8 cellular contexts compared by ENCODE assay signal in genomic region chr16:10828851-10829331, GRCh38. TPM values are rescaled to one million over a fixed set of nuclear protein-coding genes. Genes with fewer than 3 reads are reported as not detected.
DNase-seq lines count a peak whose midpoint lies in the region; ATAC-seq and TF ChIP-seq lines count a peak whose summit lies in the region.

No MANE protein-coding gene starts in this region.

- H3K4me3 ChIP-seq in mammary epithelial cell (replicated peaks in 1 of 3; ENCODE audit: insufficient read depth in 1 of 3, low read depth in 2 of 3, low read length in 3 of 3): peak overlapping the region in 1 of 3 experiments; percentile 6

- H3K4me2 ChIP-seq in mammary epithelial cell (ENCODE audit: insufficient read depth, low read depth, low read length) (peak overlapping the region; percentile 76), H9 (ENCODE audit: insufficient read depth, insufficient read length, low read length) (no peak overlapping the region)

- H3K4me1 Mint-ChIP-seq in stimulated activated naive B cell treated with anti-CD40 and anti-IgM and Interleukin-4, amounts not matched to agents 10 μg/mL and 1 μg/mL and 100 μg/mL, for 72 hours: peaks cover 34 to 61% of the 10 kb centered on the region in 2 donors
- H3K4me1 Mint-ChIP-seq in H9: peaks cover 0 to 6% of the 10 kb centered on the region in 2 experiments; a peak in 2 of 4 replicates

- H2AFZ ChIP-seq in mammary epithelial cell (ENCODE audit: low read depth, low read length) (peak overlapping the region; percentile 79), H9 (ENCODE audit: low read length) (no peak overlapping the region)

- H3K4me1 ChIP-seq in mammary epithelial cell (ENCODE audit: insufficient read depth, low read length): peaks cover 20% of the 10 kb centered on the region
- H3K4me1 ChIP-seq in H9 (ENCODE audit: insufficient read depth, low read length): no peaks in the 10 kb centered on the region

- in situ Hi-C loops in mammary epithelial cell (cut with MboI; ENCODE audit: low sequenced_read_pairs in 2 of 2): no loop called here

- H3K9ac ChIP-seq in mammary epithelial cell (ENCODE audit: insufficient read depth, low read length) (no peak overlapping the region), H9 (ENCODE audit: extremely low read depth, insufficient read length, low read length) (no peak overlapping the region)

- H3K4ac ChIP-seq in H9 (ENCODE audit: low read depth, low read length): no peak overlapping the region

- H4K5ac ChIP-seq in H9 (ENCODE audit: insufficient read length, low read depth, low read length): no peak overlapping the region

- H2BK12ac ChIP-seq in H9 (ENCODE audit: insufficient read length, low read depth, low read length): no peak overlapping the region

- no peaks in the 10 kb centered on the region for H3K36me3 Mint-ChIP-seq in stimulated activated naive B cell treated with anti-CD40 and anti-IgM and Interleukin-4, amounts not matched to agents 10 μg/mL and 1 μg/mL and 100 μg/mL, for 72 hours
- H3K36me3 Mint-ChIP-seq in H9 (ENCODE audit: insufficient read depth in 1 of 3, low read depth in 3 of 3): no peaks in the 10 kb centered on the region

- no peak overlapping the region for H2BK120ac ChIP-seq in H9 (ENCODE audit: low read depth, low read length, poor library complexity, severe bottlenecking)

- no peaks in the 10 kb centered on the region for H4K20me1 ChIP-seq in mammary epithelial cell (ENCODE audit: insufficient read depth, low read length)
- no peaks in the 10 kb centered on the region for H4K20me1 ChIP-seq in H9 (ENCODE audit: control insufficient read depth, insufficient read depth, insufficient read length)

- H3K9me3 Mint-ChIP-seq in stimulated activated naive B cell treated with anti-CD40 and anti-IgM and Interleukin-4, amounts not matched to agents 10 μg/mL and 1 μg/mL and 100 μg/mL, for 72 hours: no peaks in the 10 kb centered on the region
- H3K9me3 Mint-ChIP-seq in H9: no peaks in the 10 kb centered on the region

- peak; percentile 68 for DNase-seq in LHCN-M2 (ENCODE audit: low read depth)
- DNase-seq in mammary epithelial cell: peak; percentile 73
- peak; percentile 78 for DNase-seq in kidney tubule cell (ENCODE audit: low spot score)
- no peak for DNase-seq in stimulated activated naive B cell treated with anti-CD40 and anti-IgM and Interleukin-4, amounts not matched to agents 10 μg/mL and 1 μg/mL and 100 μg/mL, for 72 hours
- no peak for DNase-seq in NCI-H1930 (lab: John Stamatoyannopoulos, UW)
- no peak for DNase-seq in H9
- DNase-seq in SKM-1 treated with dmso at 0.1 percent for 144 hours (lab: John Stamatoyannopoulos, UW; ENCODE audit: unreplicated experiment): no peak

- H3K14ac ChIP-seq in H9 (ENCODE audit: insufficient read depth, low read length): no peak overlapping the region

- no peak overlapping the region for H4K91ac ChIP-seq in H9 (ENCODE audit: insufficient read length, low read depth, low read length)

- intact Hi-C loops in mammary epithelial cell (cut with micrococcal nuclease): loop anchor here (2.0 to 10.0 kb wide), 2 partner anchors 32 to 86 kb away; no protein-coding TSS in a partner anchor

- no peak overlapping the region for H2BK15ac ChIP-seq in H9 (ENCODE audit: low read depth, low read length)

- 0% methylated on average over 11 of the region's 16 CpGs for WGBS in mammary epithelial cell (ENCODE audit: low coverage, missing lambda C conversion rate)
- no CpG with 5 or more reads among the region's 16 CpGs for WGBS in H9 (ENCODE audit: extremely low coverage, insufficient read length, low lambda C conversion rate)

- no peak overlapping the region for H2BK5ac ChIP-seq in H9 (ENCODE audit: insufficient read length, low read length)

- peak overlapping the region; percentile 53 for H3K27ac Mint-ChIP-seq in stimulated activated naive B cell treated with anti-CD40 and anti-IgM and Interleukin-4, amounts not matched to agents 10 μg/mL and 1 μg/mL and 100 μg/mL, for 72 hours
- no peak overlapping the region for H3K27ac Mint-ChIP-seq in H9

- H3K4me3 Mint-ChIP-seq in stimulated activated naive B cell treated with anti-CD40 and anti-IgM and Interleukin-4, amounts not matched to agents 10 μg/mL and 1 μg/mL and 100 μg/mL, for 72 hours: peak overlapping the region; percentile 51
- H3K4me3 Mint-ChIP-seq in H9: no peak overlapping the region

- no peak overlapping the region for H3K23ac ChIP-seq in H9 (ENCODE audit: insufficient read length, low read depth, low read length)

- H3K18ac ChIP-seq in H9 (ENCODE audit: insufficient read length, low read depth, low read length): no peak overlapping the region

- H3K9me3 ChIP-seq in mammary epithelial cell (replicated peaks; ENCODE audit: insufficient read depth, low read length): no peaks in the 10 kb centered on the region
- H3K9me3 ChIP-seq in H9 (ENCODE audit: control insufficient read depth, low read depth, low read length): no peaks in the 10 kb centered on the region

- H3T11ph ChIP-seq in H9 (ENCODE audit: low read length): no peak overlapping the region

- no peaks in the 10 kb centered on the region for H3K23me2 ChIP-seq in H9 (ENCODE audit: insufficient read length, low read depth, low read length, poor library complexity, severe bottlenecking)

- H3K27me3 ChIP-seq in mammary epithelial cell (ENCODE audit: insufficient read depth, low read length) (no peaks in the 10 kb centered on the region), H9 (ENCODE audit: insufficient read depth, low read length) (no peaks in the 10 kb centered on the region)

- dilution Hi-C loops in mammary epithelial cell (cut with HindIII; ENCODE audit: low sequenced_read_pairs): no loop called here

- no peaks in the 10 kb centered on the region for H3K79me1 ChIP-seq in H9 (ENCODE audit: insufficient read depth, low read depth, low read length, poor library complexity, severe bottlenecking)

- H2AK5ac ChIP-seq in H9 (ENCODE audit: insufficient read length, low read length): no peak overlapping the region

- no peak overlapping the region for H2BK20ac ChIP-seq in H9 (ENCODE audit: low read depth, low read length, poor library complexity, severe bottlenecking)

- no peak overlapping the region for H3K56ac ChIP-seq in H9 (ENCODE audit: insufficient read length, low read depth, low read length)

- no TSS peak for BruUV-seq in mammary epithelial cell (replicated peaks; lab: Mats Ljungman, UMichigan)

- no peak overlapping the region for H4K8ac ChIP-seq in H9 (replicated peaks; ENCODE audit: insufficient read length, low read depth, low read length)

- peak; percentile 46 to 58 for ATAC-seq in stimulated activated naive B cell treated with anti-CD40 and anti-IgM and Interleukin-4, amounts not matched to agents 10 μg/mL and 1 μg/mL and 100 μg/mL, for 72 hours (replicated peaks)
- no peak for ATAC-seq in HG02798 (IDR thresholded peaks at IDR 0.05; ENCODE audit: poor library complexity, unreplicated experiment)

- H3K79me2 ChIP-seq in mammary epithelial cell (ENCODE audit: insufficient read depth, low read length) (no peaks in the 10 kb centered on the region), H9 (ENCODE audit: insufficient read depth, low read length) (no peaks in the 10 kb centered on the region)

- CTCF ChIA-PET in mammary epithelial cell (lab: Charles Lee; ENCODE audit: low non-redundant PET): no interaction called here

- H3K36me3 ChIP-seq in mammary epithelial cell (ENCODE audit: insufficient read depth, low read length): no peaks in the 10 kb centered on the region

- H3K27me3 Mint-ChIP-seq in stimulated activated naive B cell treated with anti-CD40 and anti-IgM and Interleukin-4, amounts not matched to agents 10 μg/mL and 1 μg/mL and 100 μg/mL, for 72 hours: no peaks in the 10 kb centered on the region
- H3K27me3 Mint-ChIP-seq in H9 (ENCODE audit: low read depth): peaks cover 3% of the 10 kb centered on the region

- H3K27ac ChIP-seq in mammary epithelial cell (ENCODE audit: insufficient read depth, low read depth, low read length): peak overlapping the region; percentile 26
- H3K27ac ChIP-seq in H9 (ENCODE audit: insufficient read length, low read depth, low read length): no peak overlapping the region

- no peak for TF ChIP-seq CTCF in mammary epithelial cell (conservative IDR thresholded peaks at IDR 0.05 in 1 of 2, IDR thresholded peaks at IDR 0.05 in 1 of 2; ENCODE audit: extremely low read depth in 1 of 2, insufficient read depth in 1 of 2, low read depth in 1 of 2, low read length in 2 of 2)
- TF ChIP-seq CTCF in H9 (conservative IDR thresholded peaks at IDR 0.05): no peak

RNA-seq across cellular contexts. Expression of gene TVP23A, which starts 10.3 kb away (rescaled TPM):
- total RNA-seq in LHCN-M2 (2014; rRNA removed): not detected in 2 replicates
- polyA plus RNA-seq in LHCN-M2 (2012): 0.17 TPM
- not detected for total RNA-seq in mammary epithelial cell
- not detected for polyA plus RNA-seq in mammary epithelial cell
- not detected for polyA minus RNA-seq in mammary epithelial cell
- total RNA-seq in H9 (2021): 3.0 and 3.1 TPM in 2 replicates

RNA-seq across cellular contexts. Expression of gene CIITA, which starts 48.1 kb away (rescaled TPM):
- 1.1 TPM in 2 replicates for total RNA-seq in LHCN-M2 (2014; rRNA removed)
- 0.29 TPM for polyA plus RNA-seq in LHCN-M2 (2012)
- total RNA-seq in mammary epithelial cell: under 1 TPM; 0.17 to 0.35 TPM
- 0.05 TPM for polyA plus RNA-seq in mammary epithelial cell
- polyA minus RNA-seq in mammary epithelial cell: not detected
- not detected in 2 replicates for total RNA-seq in H9 (2021)

Comparison
In these comparisons a context has a peak if more than half of its experiments do, and no peak if none do; other contexts are left out.
1. DNase-seq: peak in LHCN-M2 (single experiment), mammary epithelial cell (single experiment) and kidney tubule cell (single experiment); none in stimulated activated naive B cell treated with anti-CD40 and anti-IgM and Interleukin-4, amounts not matched to agents 10 μg/mL and 1 μg/mL and 100 μg/mL, for 72 hours (single experiment), NCI-H1930 (0 of 2), H9 (single experiment) and SKM-1 treated with dmso at 0.1 percent for 144 hours (single experiment).
2. H3K4me3 Mint-ChIP-seq: peak in stimulated activated naive B cell treated with anti-CD40 and anti-IgM and Interleukin-4, amounts not matched to agents 10 μg/mL and 1 μg/mL and 100 μg/mL, for 72 hours (2 of 2); none in H9 (0 of 2).